1 cellular context compared by ENCODE assay signal in genomic region chr14:91232631-91233030, GRCh38.
TF ChIP-seq lines count a peak whose summit lies in the region.

No MANE protein-coding gene starts in this region.

TF ChIP-seq in HepG2, 621 proteins besides CTCF, POLR2A, EP300 and RAD21:
- no peak for TF ChIP-seq ZGPAT (CRISPR knock-in tag; IDR thresholded peaks at IDR 0.05)
- no peak for TF ChIP-seq ZFP90 (CRISPR knock-in tag; IDR thresholded peaks at IDR 0.05; ENCODE audit: borderline replicate concordance)
- no peak for TF ChIP-seq ZNF451 (CRISPR knock-in tag; IDR thresholded peaks at IDR 0.05)
- TF ChIP-seq PHB2 (IDR thresholded peaks at IDR 0.05; ENCODE audit: partially characterized antibody), result no peak
- no peak for TF ChIP-seq EZH2 (conservative IDR thresholded peaks at IDR 0.05; ENCODE audit: low read depth, low read length)
- no peak for TF ChIP-seq ZNF780A (CRISPR knock-in tag; IDR thresholded peaks at IDR 0.05)
- no peak for TF ChIP-seq CC2D1A (CRISPR knock-in tag; IDR thresholded peaks at IDR 0.05)
- no peak for TF ChIP-seq MED1 (CRISPR knock-in tag; IDR thresholded peaks at IDR 0.05)
TF ChIP-seq in HepG2: peak in this region for 0.
